In genomic region chr11:74449369-74449931, GRCh38 we compare ENCODE assay signal across 9 cellular contexts. TPM values are rescaled to one million over a fixed set of nuclear protein-coding genes. Genes with fewer than 3 reads are reported as not detected.
DNase-seq lines count a peak whose midpoint lies in the region; ATAC-seq and TF ChIP-seq lines count a peak whose summit lies in the region.
"Had no signal": no experiment of that assay in that cellular context is flagged by ENCODE, and none has a peak within 500 bp of the region (broad histone marks: within the 10 kb centered on the region; RNA-seq: fewer than 3 reads in every experiment).

No MANE protein-coding gene starts in this region.

- CTCF ChIA-PET in CD4-positive, alpha-beta memory T cell (lab: Charles Lee; ENCODE audit: partially characterized antibody), result interaction anchor here (0.6 to 14.3 kb wide), 23 partner anchors 8 to 197 kb away, joined by 3 to 339 read pairs (median 6); partner anchors contain the start of genes LIPT2 and PGM2L1
- CTCF ChIA-PET in RWPE1 (lab: Yijun Ruan, JAX), result interaction anchor here (0.5 to 7.7 kb wide), 17 partner anchors 11 to 398 kb away, joined by 3 to 150 read pairs (median 4); no protein-coding TSS in a partner anchor

- H3K27ac Mint-ChIP-seq in CD4-positive, alpha-beta memory T cell, result no peak overlapping the region
- H3K27ac Mint-ChIP-seq: T-helper 1 cell treated with Interleukin-12 subunit alpha and Interleukin-12 subunit beta and Interleukin-4 antibody, amounts not matched to agents 30 μg/mL and 1 μg/mL, for 36 hours had no signal

- H3K36me3 ChIP-seq in CD4-positive, alpha-beta memory T cell (ENCODE audit: insufficient read depth, low read length), result no peaks in the 10 kb centered on the region

- H3K36me3 Mint-ChIP-seq in CD4-positive, alpha-beta memory T cell, result no peaks in the 10 kb centered on the region

- POLR2A ChIA-PET in CD4-positive, alpha-beta memory T cell (lab: Charles Lee; ENCODE audit: partially characterized antibody), result interaction anchor here (0.7 to 1.5 kb wide), 4 partner anchors 44 to 194 kb away, joined by 3 to 9 read pairs (median 5); partner anchors contain the start of genes LIPT2 and PGM2L1
- POLR2A ChIA-PET in RWPE1 (lab: Yijun Ruan, JAX; ENCODE audit: low non-redundant PET), result no interaction called here

- H3K4me1 ChIP-seq in CD4-positive, alpha-beta memory T cell (ENCODE audit: insufficient read depth, low read length), result no peaks in the 10 kb centered on the region

- no peak overlapping the region for H3K4me3 Mint-ChIP-seq in CD4-positive, alpha-beta memory T cell
- H3K4me3 Mint-ChIP-seq: T-helper 1 cell treated with Interleukin-12 subunit alpha and Interleukin-12 subunit beta and Interleukin-4 antibody, amounts not matched to agents 30 μg/mL and 1 μg/mL, for 36 hours had no signal

- intact Hi-C loops in CD4-positive, alpha-beta memory T cell (cut with micrococcal nuclease), result loop anchor here (1.0 kb wide), 2 partner anchors 61 to 193 kb away; no protein-coding TSS in a partner anchor
- intact Hi-C loops in left cardiac atrium (cut with DNase I), result loop anchor here (2.0 to 5.0 kb wide), 3 partner anchors 61 to 195 kb away; no protein-coding TSS in a partner anchor
- intact Hi-C loops in sciatic nerve (cut with DNase I), result loop anchor here (10.0 kb wide), 1 partner anchor 195 kb away; no protein-coding TSS in a partner anchor

- DNase-seq in CD4-positive, alpha-beta memory T cell, result peak; percentile 55 to 72 (median 65)
- DNase-seq in NAMALWA (ENCODE audit: low spot score) (peak; percentile 89), RWPE1 (ENCODE audit: low spot score) (peak; percentile 50), left cardiac atrium (no peak), sciatic nerve (ENCODE audit: low spot score) (no peak)
- peak; percentile 1 for DNase-seq in activated naive CD8-positive, alpha-beta T cell treated with anti-CD3 and anti-CD28 coated beads, Interleukin-2, amount 50 U/mL, for 16 hours (ENCODE audit: low read depth, low spot score)

- TF ChIP-seq CTCF in RWPE1 (conservative IDR thresholded peaks at IDR 0.05; ENCODE audit: low read depth), result peak; percentile 64

- H3K9me3 ChIP-seq in CD4-positive, alpha-beta memory T cell (ENCODE audit: control insufficient read depth in 1 of 2, low read length in 2 of 2), result no peaks in the 10 kb centered on the region

- H3K27ac ChIP-seq in CD4-positive, alpha-beta memory T cell (ENCODE audit: low read depth, low read length), result no peak overlapping the region
- H3K27ac ChIP-seq in RWPE1, result no peak overlapping the region

- no peak overlapping the region for H3K4me3 ChIP-seq in CD4-positive, alpha-beta memory T cell (ENCODE audit: low read length in 2 of 2)

- peaks cover 6 to 18% of the 10 kb centered on the region in 2 donors for H3K27me3 Mint-ChIP-seq in CD4-positive, alpha-beta memory T cell

- no peaks in the 10 kb centered on the region for H3K9me3 Mint-ChIP-seq in CD4-positive, alpha-beta memory T cell
- H3K9me3 Mint-ChIP-seq: T-helper 1 cell treated with Interleukin-12 subunit alpha and Interleukin-12 subunit beta and Interleukin-4 antibody, amounts not matched to agents 30 μg/mL and 1 μg/mL, for 36 hours had no signal

- no peaks in the 10 kb centered on the region for H3K27me3 ChIP-seq in CD4-positive, alpha-beta memory T cell (ENCODE audit: insufficient read depth, low read length)

- peak; percentile 54 for ATAC-seq in GM21360 (IDR thresholded peaks at IDR 0.05; ENCODE audit: unreplicated experiment)
- ATAC-seq in left cardiac atrium, result peak; percentile 88 to 89
- ATAC-seq in sciatic nerve, result peak; percentile 89
- ATAC-seq in GM19351 (IDR thresholded peaks at IDR 0.05; ENCODE audit: unreplicated experiment), result no peak

- peaks cover 0 to 4% (median 2%) of the 10 kb centered on the region in 4 donors for H3K4me1 Mint-ChIP-seq in CD4-positive, alpha-beta memory T cell

RNA-seq across cellular contexts. Expression of gene KCNE3, which starts 17.9 kb away (rescaled TPM):
- under 1 TPM in 1 of 2 experiments, not detected in 1; 0.28 TPM for total RNA-seq in CD4-positive, alpha-beta memory T cell
- not detected for polyA plus RNA-seq in CD4-positive, alpha-beta memory T cell
- 1 to 10 TPM; 2.6 to 7.5 TPM for total RNA-seq in left cardiac atrium
- 9.0 TPM for total RNA-seq in sciatic nerve

RNA-seq across cellular contexts. Expression of gene LIPT2, which starts 44.1 kb away (rescaled TPM):
- 10 to 100 TPM in 1 of 2 experiments, 1 to 10 TPM in 1; 8.0 to 15.5 TPM for total RNA-seq in CD4-positive, alpha-beta memory T cell
- polyA plus RNA-seq in CD4-positive, alpha-beta memory T cell, result 10 to 100 TPM in 1 of 2 donors, 1 to 10 TPM in 1; 9.6 to 19.6 TPM
- 1 to 10 TPM; 1.5 to 2.0 TPM for total RNA-seq in left cardiac atrium
- total RNA-seq in sciatic nerve, result 1.6 TPM

RNA-seq across cellular contexts. Expression of gene PGM2L1, which starts 51.2 kb away (rescaled TPM):
- 10 to 100 TPM; 10.4 to 11.2 TPM for total RNA-seq in CD4-positive, alpha-beta memory T cell
- 1 to 10 TPM; 4.8 to 5.9 TPM for polyA plus RNA-seq in CD4-positive, alpha-beta memory T cell
- total RNA-seq in left cardiac atrium (1 to 10 TPM; 3.1 to 3.3 TPM), sciatic nerve (4.6 TPM)

Comparison
In these comparisons a context has a peak if more than half of its experiments do, and no peak if none do; other contexts are left out.
1. DNase-seq: peak in CD4-positive, alpha-beta memory T cell (5 of 5), NAMALWA (single experiment), RWPE1 (single experiment) and activated naive CD8-positive, alpha-beta T cell treated with anti-CD3 and anti-CD28 coated beads, Interleukin-2, amount 50 U/mL, for 16 hours (single experiment); none in left cardiac atrium (single experiment) and sciatic nerve (single experiment).